Comparison of ENCODE assay signal across 2 cellular contexts in the genomic region with DNA sequence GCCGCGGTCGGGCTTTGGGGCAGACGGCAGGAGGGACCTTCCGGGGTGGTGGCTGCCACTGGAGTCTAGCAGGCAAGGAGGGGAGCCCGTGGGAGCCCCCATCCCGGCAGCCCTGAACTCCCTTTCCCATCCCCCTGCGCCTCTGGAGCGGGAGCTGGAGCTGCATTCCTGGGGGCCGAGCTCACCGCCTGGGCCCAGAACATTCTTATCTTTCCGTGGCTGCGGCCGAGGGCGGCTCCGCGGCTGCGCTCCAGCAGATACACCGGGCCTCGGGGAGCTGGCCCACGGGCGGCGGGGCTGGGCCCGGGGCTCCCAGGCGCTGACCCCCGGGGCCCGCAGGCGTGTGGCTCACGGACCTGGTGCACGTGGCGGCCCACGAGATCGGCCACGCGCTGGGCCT. TPM values are rescaled to one million over a fixed set of nuclear protein-coding genes. Genes with fewer than 3 reads are reported as not detected.
"Had no signal": no experiment of that assay in that cellular context is flagged by ENCODE, and none has a peak within 500 bp of the region (broad histone marks: within the 10 kb centered on the region; RNA-seq: fewer than 3 reads in every experiment).

No MANE protein-coding gene starts in this region.

RNA-seq across cellular contexts. Expression of a gene that starts 1.4 kb away (rescaled TPM):
- total RNA-seq: H4, HT1080 had no signal
